Comparison of ENCODE assay signal across 24 cellular contexts in the genomic region with DNA sequence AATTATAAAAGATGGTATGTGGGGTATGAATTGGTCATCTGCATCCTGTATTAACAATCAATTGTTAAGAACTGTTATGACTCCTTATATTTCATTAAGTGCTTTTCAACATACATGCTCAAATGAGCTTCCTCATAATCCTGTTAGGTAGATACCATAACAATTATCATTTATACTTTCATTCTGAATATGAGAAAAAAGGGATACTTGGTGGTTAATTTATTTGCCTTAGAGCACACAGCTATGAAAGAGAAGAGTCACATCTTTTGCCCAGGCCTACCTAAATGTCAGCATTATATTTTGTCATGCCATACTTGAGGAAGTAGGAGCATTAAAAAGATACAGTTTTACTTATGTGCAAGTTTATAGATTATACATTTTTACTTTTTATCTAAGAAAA.
DNase-seq lines count a peak whose midpoint lies in the region; ATAC-seq, FAIRE-seq and TF ChIP-seq lines count a peak whose summit lies in the region.
"Had no signal": no experiment of that assay in that cellular context is flagged by ENCODE, and none has a peak within 500 bp of the region (broad histone marks: within the 10 kb centered on the region; RNA-seq: fewer than 3 reads in every experiment).

No MANE protein-coding gene starts in this region.

- in situ Hi-C loops in gastrocnemius medialis (cut with MboI; ENCODE audit: low sequenced_read_pairs in 4 of 4): loop anchor here (5.0 to 25.0 kb wide), 8 partner anchors 96 to 1156 kb away; no protein-coding TSS in a partner anchor

- H3K9ac ChIP-seq in BLaER1 (peak overlapping the region; percentile 87), endodermal cell (ENCODE audit: extremely low read depth, low read length, poor library complexity, severe bottlenecking) (no peak overlapping the region)

- H3K4me1 ChIP-seq in BLaER1 (peaks cover 66% of the 10 kb centered on the region), gastrocnemius medialis (peaks cover 60 to 65% of the 10 kb centered on the region in 2 donors), endodermal cell (ENCODE audit: control insufficient read depth, insufficient read depth, low read length) (peaks cover 3% of the 10 kb centered on the region)
- H3K4me1 ChIP-seq: colonic mucosa, right lobe of liver had no signal

- peak; percentile 39 for ATAC-seq in GM18508 (IDR thresholded peaks at IDR 0.05; ENCODE audit: insufficient read depth, unreplicated experiment)
- no peak for ATAC-seq in gastrocnemius medialis
- ATAC-seq: activated naive CD8-positive, alpha-beta T cell treated with anti-CD3 and anti-CD28 coated beads, Interleukin-2, amount 50 U/mL, for 24 hours; activated T-cell treated with anti-CD3 and anti-CD28 coated beads, Interleukin-2, amount 50 U/mL, for 4 hours; left colon; right lobe of liver had no signal

- H3K4me3 ChIP-seq in BLaER1: peak overlapping the region; percentile 69
- H3K4me3 ChIP-seq in gastrocnemius medialis: no peak overlapping the region
- H3K4me3 ChIP-seq in endodermal cell (ENCODE audit: low read length): no peak overlapping the region
- H3K4me3 ChIP-seq: colonic mucosa, right lobe of liver, spleen had no signal

- H3K4me2 ChIP-seq in BLaER1: peak overlapping the region; percentile 86

- no peaks in the 10 kb centered on the region for H3K27me3 ChIP-seq in BLaER1
- H3K27me3 ChIP-seq in gastrocnemius medialis: no peaks in the 10 kb centered on the region
- H3K27me3 ChIP-seq in endodermal cell (ENCODE audit: control insufficient read depth, insufficient read depth, low read length, poor library complexity, severe bottlenecking): no peaks in the 10 kb centered on the region
- H3K27me3 ChIP-seq: colonic mucosa, right lobe of liver, spleen had no signal

- peaks cover 41% of the 10 kb centered on the region for H3K4me1 Mint-ChIP-seq in endodermal cell

- H3K27ac ChIP-seq in BLaER1: peak overlapping the region; percentile 89
- peak overlapping the region; percentile 73 to 92 (median 89) for H3K27ac ChIP-seq in gastrocnemius medialis
- H3K27ac ChIP-seq in endodermal cell (ENCODE audit: low read depth, low read length): no peak overlapping the region
- H3K27ac ChIP-seq: C4-2B, right lobe of liver, spleen had no signal

- H3K27ac Mint-ChIP-seq in endodermal cell: no peak overlapping the region
- H3K27ac Mint-ChIP-seq: activated naive CD8-positive, alpha-beta T cell treated with anti-CD3 and anti-CD28 coated beads, Interleukin-2, amount 50 U/mL, for 24 hours; IgD-negative memory B cell; stimulated activated naive CD8-positive, alpha-beta T cell treated with anti-CD3 and anti-CD28 coated beads, Interleukin-15, Interleukin-2, amounts not matched to agents 100 ng/mL and 50 ng/mL, for 24 hours had no signal

- no peaks in the 10 kb centered on the region for H3K9me3 ChIP-seq in BLaER1
- H3K9me3 ChIP-seq in gastrocnemius medialis: no peaks in the 10 kb centered on the region
- H3K9me3 ChIP-seq in endodermal cell (ENCODE audit: control insufficient read depth, low read length): no peaks in the 10 kb centered on the region
- H3K9me3 ChIP-seq: colonic mucosa, right lobe of liver, spleen had no signal

- intact Hi-C loops in gastrocnemius medialis (cut with DNase I; ENCODE audit: low total_unique reads): loop anchor here (5.0 kb wide), 2 partner anchors 181 to 1159 kb away; no protein-coding TSS in a partner anchor

- peaks cover 55% of the 10 kb centered on the region for H4K20me1 ChIP-seq in BLaER1

- FAIRE-seq in endometrium (lab: Jason Lieb, UNC): peak; percentile 65
- FAIRE-seq: astrocyte, frontal cortex had no signal

- H3K9me3 Mint-ChIP-seq in endodermal cell: no peaks in the 10 kb centered on the region
- H3K9me3 Mint-ChIP-seq: activated naive CD8-positive, alpha-beta T cell treated with anti-CD3 and anti-CD28 coated beads, Interleukin-2, amount 50 U/mL, for 24 hours; activated T-cell treated with anti-CD3 and anti-CD28 coated beads, Interleukin-2, amount 50 U/mL, for 4 hours; IgD-negative memory B cell; stimulated activated naive CD8-positive, alpha-beta T cell treated with anti-CD3 and anti-CD28 coated beads, Interleukin-15, Interleukin-2, amounts not matched to agents 100 ng/mL and 50 ng/mL, for 24 hours had no signal

- H3K36me3 ChIP-seq in BLaER1 (peaks cover 2% of the 10 kb centered on the region; the same call in 1 of the 2 replicates), gastrocnemius medialis (no peaks in the 10 kb centered on the region), endodermal cell (ENCODE audit: control insufficient read depth, insufficient read depth, low read length) (no peaks in the 10 kb centered on the region)
- H3K36me3 ChIP-seq: colonic mucosa, right lobe of liver, spleen had no signal

- no peak for DNase-seq in gastrocnemius medialis
- no peak for DNase-seq in NCI-H2029 (lab: John Stamatoyannopoulos, UW)
- DNase-seq in germinal center (ENCODE audit: low spot score): no peak
- DNase-seq in endodermal cell: no peak
- DNase-seq: activated naive CD4-positive, alpha-beta T cell; activated naive CD8-positive, alpha-beta T cell treated with anti-CD3 and anti-CD28 coated beads, Interleukin-2, amount 50 U/mL, for 24 hours; activated T-cell treated with anti-CD3 and anti-CD28 coated beads, Interleukin-2, amount 50 U/mL, for 4 hours; colonic mucosa; COR-L47; hypothalamus; left colon; posterior cingulate gyrus; right lobe of liver; RPMI8226; spleen; stimulated activated CD4-positive, alpha-beta T cell treated with anti-CD3 and anti-CD28 coated beads, Interleukin-2, amount 100 ng/mL, for 24 hours had no signal

- no peak for TF ChIP-seq CTCF in gastrocnemius medialis (IDR thresholded peaks at IDR 0.05 in 4 of 5, conservative IDR thresholded peaks at IDR 0.05 in 1 of 5)
- no peak for TF ChIP-seq CTCF in endodermal cell (conservative IDR thresholded peaks at IDR 0.05)

- H3K4me3 Mint-ChIP-seq in endodermal cell: no peak overlapping the region
- H3K4me3 Mint-ChIP-seq: activated naive CD8-positive, alpha-beta T cell treated with anti-CD3 and anti-CD28 coated beads, Interleukin-2, amount 50 U/mL, for 24 hours; activated T-cell treated with anti-CD3 and anti-CD28 coated beads, Interleukin-2, amount 50 U/mL, for 4 hours; IgD-negative memory B cell; stimulated activated naive CD8-positive, alpha-beta T cell treated with anti-CD3 and anti-CD28 coated beads, Interleukin-15, Interleukin-2, amounts not matched to agents 100 ng/mL and 50 ng/mL, for 24 hours had no signal

- no peaks in the 10 kb centered on the region for H3K36me3 Mint-ChIP-seq in endodermal cell (ENCODE audit: low read depth)
- H3K36me3 Mint-ChIP-seq: IgD-negative memory B cell had no signal

- H3K27me3 Mint-ChIP-seq in endodermal cell (ENCODE audit: insufficient read depth): no peaks in the 10 kb centered on the region

- no peak for TF ChIP-seq POLR2A in gastrocnemius medialis (IDR thresholded peaks at IDR 0.05)
